ENCODE assay signal across 26 cellular contexts in genomic region chr2:27911458-27912210, GRCh38.
"Had no signal": no experiment of that assay in that cellular context is flagged by ENCODE, and none has a peak within 500 bp of the region (broad histone marks: within the 10 kb centered on the region; RNA-seq: fewer than 3 reads in every experiment).

No MANE protein-coding gene starts in this region.

- H3K79me2 ChIP-seq: hepatocyte had no signal

- H3K4me2 ChIP-seq: hepatocyte had no signal

- H3K27ac Mint-ChIP-seq: activated CD4-positive, alpha-beta T cell treated with anti-CD3 and anti-CD28 coated beads for 36 hours; activated naive CD4-positive, alpha-beta T cell treated with anti-CD3 and anti-CD28 coated beads for 36 hours; activated naive CD8-positive, alpha-beta T cell treated with anti-CD3 and anti-CD28 coated beads, Interleukin-2, amount 10 ng/mL, durations not matched to agents 7 days and 5 days; stimulated activated naive CD8-positive, alpha-beta T cell treated with anti-CD3 and anti-CD28 coated beads, Interleukin-15, Interleukin-2, amounts not matched to agents 100 ng/mL and 50 ng/mL, for 24 hours had no signal

- H3K9me3 Mint-ChIP-seq: activated naive CD4-positive, alpha-beta T cell treated with anti-CD3 and anti-CD28 coated beads for 36 hours; immature natural killer cell; stimulated activated naive CD8-positive, alpha-beta T cell treated with anti-CD3 and anti-CD28 coated beads, Interleukin-15, Interleukin-2, amounts not matched to agents 100 ng/mL and 50 ng/mL, for 24 hours had no signal

- H3K27me3 ChIP-seq: cardiac muscle cell, hepatocyte, left lung, neutrophil, ovary, thyroid gland, upper lobe of right lung had no signal

- ATAC-seq: activated CD4-positive, alpha-beta T cell treated with anti-CD3 and anti-CD28 coated beads for 36 hours; left lung; naive thymus-derived CD8-positive, alpha-beta T cell; right cardiac atrium; upper lobe of right lung had no signal

- FAIRE-seq: endometrium had no signal

- H3K36me3 ChIP-seq: cardiac muscle cell, left lung, neutrophil, ovary, thyroid gland, upper lobe of right lung had no signal

- DNase-seq: activated CD4-positive, alpha-beta T cell treated with anti-CD3 and anti-CD28 coated beads for 36 hours; activated CD4-positive, alpha-beta T cell treated with anti-CD3 and anti-CD28 coated beads, Interleukin-2, amount 50 U/mL, for 4 hours; activated effector memory CD4-positive, alpha-beta T cell treated with Interleukin-2 at 50 U/mL for 16 hours; activated naive CD4-positive, alpha-beta T cell treated with anti-CD3 and anti-CD28 coated beads for 36 hours; activated naive CD8-positive, alpha-beta T cell treated with anti-CD3 and anti-CD28 coated beads, Interleukin-2, amount 10 ng/mL, durations not matched to agents 7 days and 5 days; activated T-cell treated with anti-CD3 and anti-CD28 coated beads, Interleukin-2, amount 50 U/mL, for 48 hours; amygdala; cortex of kidney; glutamatergic neuron; immature natural killer cell; left lung; naive thymus-derived CD8-positive, alpha-beta T cell; ovary; right cardiac atrium; stimulated activated CD4-positive, alpha-beta T cell treated with anti-CD3 and anti-CD28 coated beads, Interleukin-12 subunit alpha, Interleukin-12 subunit beta, amount 100 ng/mL, for 4 hours; stimulated activated CD4-positive, alpha-beta T cell treated with anti-CD3 and anti-CD28 coated beads, Interleukin-4, amount 100 ng/mL, for 4 hours; substantia nigra; T-helper 9 cell; thyroid gland; upper lobe of right lung had no signal

- H3K9me3 ChIP-seq: left lung, neutrophil, ovary, thyroid gland, upper lobe of right lung had no signal

- H3K27ac ChIP-seq: cardiac muscle cell, hepatocyte, left lung, neutrophil, ovary, thyroid gland, upper lobe of right lung had no signal

- H3K4me3 Mint-ChIP-seq: activated CD4-positive, alpha-beta T cell treated with anti-CD3 and anti-CD28 coated beads for 36 hours; activated naive CD4-positive, alpha-beta T cell treated with anti-CD3 and anti-CD28 coated beads for 36 hours; activated naive CD8-positive, alpha-beta T cell treated with anti-CD3 and anti-CD28 coated beads, Interleukin-2, amount 10 ng/mL, durations not matched to agents 7 days and 5 days; immature natural killer cell; naive thymus-derived CD8-positive, alpha-beta T cell; stimulated activated naive CD8-positive, alpha-beta T cell treated with anti-CD3 and anti-CD28 coated beads, Interleukin-15, Interleukin-2, amounts not matched to agents 100 ng/mL and 50 ng/mL, for 24 hours had no signal

- H3K4me3 ChIP-seq: cardiac muscle cell, hepatocyte, left lung, lung, ovary, thyroid gland, upper lobe of right lung had no signal

- H3K27me3 Mint-ChIP-seq: activated CD4-positive, alpha-beta T cell treated with anti-CD3 and anti-CD28 coated beads for 36 hours; activated naive CD8-positive, alpha-beta T cell treated with anti-CD3 and anti-CD28 coated beads, Interleukin-2, amount 10 ng/mL, durations not matched to agents 7 days and 5 days; naive thymus-derived CD8-positive, alpha-beta T cell; stimulated activated naive CD8-positive, alpha-beta T cell treated with anti-CD3 and anti-CD28 coated beads, Interleukin-15, Interleukin-2, amounts not matched to agents 100 ng/mL and 50 ng/mL, for 24 hours had no signal

- H2AFZ ChIP-seq: hepatocyte had no signal
